Comparison of ENCODE assay signal across 23 cellular contexts in genomic region chr9:80793706-80794105, GRCh38.
A peak's percentile ranks its signal among the peaks of the same experiment; 100 is the strongest.
DNase-seq lines count a peak whose midpoint lies in the region; ATAC-seq, FAIRE-seq and TF ChIP-seq lines count a peak whose summit lies in the region.
"Had no signal": no experiment of that assay in that cellular context is flagged by ENCODE, and none has a peak within 500 bp of the region (broad histone marks: within the 10 kb centered on the region; RNA-seq: fewer than 3 reads in every experiment).

No MANE protein-coding gene starts in this region.

- no peak overlapping the region for H3K27ac Mint-ChIP-seq in activated T-helper 17 cell treated with anti-CD3 and anti-CD28 coated beads, Interleukin-2, amount 50 U/mL, for 72 hours
- H3K27ac Mint-ChIP-seq: CD14-positive monocyte; CD4-positive, alpha-beta memory T cell; CD4-positive, CD25-positive, alpha-beta regulatory T cell; CD8-positive, alpha-beta memory T cell had no signal

- no peaks in the 10 kb centered on the region for H3K27me3 Mint-ChIP-seq in activated T-helper 17 cell treated with anti-CD3 and anti-CD28 coated beads, Interleukin-2, amount 50 U/mL, for 72 hours
- H3K27me3 Mint-ChIP-seq: CD4-positive, alpha-beta memory T cell; CD4-positive, CD25-positive, alpha-beta regulatory T cell; CD8-positive, alpha-beta memory T cell had no signal

- no peak overlapping the region for H3K4me3 Mint-ChIP-seq in activated T-helper 17 cell treated with anti-CD3 and anti-CD28 coated beads, Interleukin-2, amount 50 U/mL, for 72 hours
- H3K4me3 Mint-ChIP-seq: CD14-positive monocyte; CD4-positive, alpha-beta memory T cell; CD4-positive, CD25-positive, alpha-beta regulatory T cell; CD8-positive, alpha-beta memory T cell had no signal

- intact Hi-C loops in kidney (cut with DNase I) = no loop called here

- H3K27ac ChIP-seq in kidney (ENCODE audit: low read depth in 2 of 2, low read length in 2 of 2) = no peak overlapping the region
- H3K27ac ChIP-seq: BLaER1 had no signal

- TF ChIP-seq CTCF in kidney (IDR thresholded peaks at IDR 0.05; ENCODE audit: borderline replicate concordance, extremely low read depth, insufficient read depth) (no peak), D721Med (IDR thresholded peaks at IDR 0.05; ENCODE audit: insufficient read depth, missing control alignments) (no peak)

- no peaks in the 10 kb centered on the region for H3K36me3 ChIP-seq in kidney (ENCODE audit: control insufficient read depth in 1 of 2, insufficient read depth in 2 of 2, low read length in 2 of 2)
- H3K36me3 ChIP-seq: BE2C, BLaER1 had no signal

- H3K4me3 ChIP-seq in kidney (ENCODE audit: low read length in 2 of 2) = no peak overlapping the region
- H3K4me3 ChIP-seq: BLaER1, GM12878 had no signal

- ATAC-seq in GM19035 (IDR thresholded peaks at IDR 0.05; ENCODE audit: unreplicated experiment) = no peak
- ATAC-seq in activated T-helper 17 cell treated with anti-CD3 and anti-CD28 coated beads, Interleukin-2, amount 50 U/mL, for 72 hours (replicated peaks) = no peak
- ATAC-seq: GM12878 had no signal

- H3K9me3 ChIP-seq in kidney (ENCODE audit: control insufficient read depth in 1 of 2, low read length in 2 of 2) = no peaks in the 10 kb centered on the region
- H3K9me3 ChIP-seq: BE2C, BLaER1 had no signal

- FAIRE-seq in kidney (lab: Jason Lieb, UNC) (no peak), D721Med (lab: Jason Lieb, UNC) (no peak)
- FAIRE-seq: A204.1, GM12878, GM12892, GM18507, GM19239 had no signal

- H3K36me3 Mint-ChIP-seq in activated T-helper 17 cell treated with anti-CD3 and anti-CD28 coated beads, Interleukin-2, amount 50 U/mL, for 72 hours (ENCODE audit: low read depth) = no peaks in the 10 kb centered on the region
- H3K36me3 Mint-ChIP-seq: CD14-positive monocyte; CD4-positive, alpha-beta memory T cell; CD4-positive, CD25-positive, alpha-beta regulatory T cell; CD8-positive, alpha-beta memory T cell had no signal

- no peak overlapping the region for H3K9ac ChIP-seq in kidney (ENCODE audit: low read length in 2 of 2)
- H3K9ac ChIP-seq: BLaER1 had no signal

- H3K4me1 Mint-ChIP-seq in activated T-helper 17 cell treated with anti-CD3 and anti-CD28 coated beads, Interleukin-2, amount 50 U/mL, for 72 hours = no peaks in the 10 kb centered on the region
- H3K4me1 Mint-ChIP-seq: CD14-positive monocyte; CD4-positive, alpha-beta memory T cell; CD4-positive, CD25-positive, alpha-beta regulatory T cell; CD8-positive, alpha-beta memory T cell had no signal

- peak; percentile 21 for DNase-seq in DMS 273 treated with DMSO at 0.1 percent for 48 hours (lab: John Stamatoyannopoulos, UW)
- DNase-seq in NCI-H446 treated with DMSO at 0.1 percent for 48 hours (lab: John Stamatoyannopoulos, UW) = peak; percentile 63
- DNase-seq in cerebellar cortex (ENCODE audit: low spot score) = peak; percentile 76
- no peak for DNase-seq in kidney
- DNase-seq in D721Med (ENCODE audit: insufficient read length, low spot score) = no peak
- DNase-seq: 8988T; ACHN; BE2C; CD4-positive, alpha-beta memory T cell; CD4-positive, CD25-positive, alpha-beta regulatory T cell; CD8-positive, alpha-beta memory T cell; COR-L47; DMS79 treated with DMSO at 0.1 percent for 48 hours; GDM1 had no signal

- peaks cover 7% of the 10 kb centered on the region for H3K9me3 Mint-ChIP-seq in activated T-helper 17 cell treated with anti-CD3 and anti-CD28 coated beads, Interleukin-2, amount 50 U/mL, for 72 hours

- no peaks in the 10 kb centered on the region for H3K4me1 ChIP-seq in kidney (ENCODE audit: control insufficient read depth in 1 of 2, insufficient read depth in 1 of 2, low read depth in 1 of 2, low read length in 2 of 2)

Comparison
In these comparisons a context has a peak if more than half of its experiments do, and no peak if none do; other contexts are left out.
1. DNase-seq: peak in DMS 273 treated with DMSO at 0.1 percent for 48 hours (single experiment), NCI-H446 treated with DMSO at 0.1 percent for 48 hours (single experiment) and cerebellar cortex (single experiment); none in kidney (single experiment) and D721Med (single experiment).